ENCODE assay signal across 18 cellular contexts in genomic region chr7:21690717-21691116, GRCh38.
DNase-seq lines count a peak whose midpoint lies in the region; ATAC-seq and TF ChIP-seq lines count a peak whose summit lies in the region.
"Had no signal": no experiment of that assay in that cellular context is flagged by ENCODE, and none has a peak within 500 bp of the region (broad histone marks: within the 10 kb centered on the region; RNA-seq: fewer than 3 reads in every experiment).

No MANE protein-coding gene starts in this region.

- no peaks in the 10 kb centered on the region for H3K36me3 ChIP-seq in OCI-LY3 (replicated peaks; ENCODE audit: low read depth, low read length)
- no peaks in the 10 kb centered on the region for H3K36me3 ChIP-seq in brain microvascular endothelial cell (replicated peaks)
- H3K36me3 ChIP-seq: transverse colon had no signal

- H3K9ac ChIP-seq in OCI-LY3 (ENCODE audit: low read length) = no peak overlapping the region

- H2AFZ ChIP-seq in OCI-LY3 (ENCODE audit: low read depth, low read length) = no peak overlapping the region

- H3K4me3 ChIP-seq in OCI-LY3 (ENCODE audit: low read length) = no peak overlapping the region
- H3K4me3 ChIP-seq in brain microvascular endothelial cell (ENCODE audit: low read depth, low read length) = no peak overlapping the region
- H3K4me3 ChIP-seq: transverse colon had no signal

- H4K20me1 ChIP-seq in OCI-LY3 (ENCODE audit: insufficient read depth, low read length) = no peaks in the 10 kb centered on the region

- H3K4me2 ChIP-seq in OCI-LY3 (ENCODE audit: low read length) = no peak overlapping the region

- H3K27me3 ChIP-seq in OCI-LY3 (ENCODE audit: low read depth, low read length) = no peaks in the 10 kb centered on the region
- H3K27me3 ChIP-seq in brain microvascular endothelial cell (replicated peaks) = no peaks in the 10 kb centered on the region
- H3K27me3 ChIP-seq: transverse colon had no signal

- TF ChIP-seq CTCF in OCI-LY3 (IDR thresholded peaks at IDR 0.05; ENCODE audit: low read depth, low read length) (peak; percentile 20; the same call in 1 of the 2 replicates), brain microvascular endothelial cell (IDR thresholded peaks at IDR 0.05; ENCODE audit: low read depth, low read length, missing control alignments) (no peak)

- H3K79me2 ChIP-seq in OCI-LY3 (ENCODE audit: low read length) = no peaks in the 10 kb centered on the region

- no peak for ATAC-seq in GM19455 (IDR thresholded peaks at IDR 0.05; ENCODE audit: unreplicated experiment)
- ATAC-seq: effector memory CD8-positive, alpha-beta T cell had no signal

- peak; percentile 3 for DNase-seq in SIG-M5 treated with dmso at 0.1 percent for 504 hours (lab: John Stamatoyannopoulos, UW; ENCODE audit: unreplicated experiment)
- no peak for DNase-seq in SIG-M5 (lab: John Stamatoyannopoulos, UW)
- peak; percentile 3 for DNase-seq in dermis blood vessel endothelial cell
- peak; percentile 1 for DNase-seq in renal cortical epithelial cell (ENCODE audit: low read depth)
- no peak for DNase-seq in stimulated activated naive CD4-positive, alpha-beta T cell (lab: John Stamatoyannopoulos, UW)
- no peak for DNase-seq in brain microvascular endothelial cell
- DNase-seq: activated CD4-positive, CD25-positive, alpha-beta regulatory T cell; activated CD8-positive, alpha-beta memory T cell treated with anti-CD3 and anti-CD28 coated beads, Interleukin-2, amount 50 U/mL, for 48 hours; activated naive CD4-positive, alpha-beta T cell treated with anti-CD3 and anti-CD28 coated beads, Interleukin-2, amount 10 ng/mL, durations not matched to agents 7 days and 5 days; effector memory CD8-positive, alpha-beta T cell; foreskin melanocyte; IMR-90; NCI-H1092 treated with DMSO at 0.1 percent for 48 hours; NCI-H345; stimulated activated CD4-positive, alpha-beta T cell treated with anti-CD3 and anti-CD28 coated beads, Interleukin-4, amount 100 ng/mL, for 1 hour; transverse colon had no signal

- no peaks in the 10 kb centered on the region for H3K4me1 ChIP-seq in OCI-LY3 (ENCODE audit: low read length)
- H3K4me1 ChIP-seq: transverse colon had no signal

- no peaks in the 10 kb centered on the region for H3K9me3 ChIP-seq in OCI-LY3 (ENCODE audit: insufficient read depth, low read length)
- H3K9me3 ChIP-seq: transverse colon had no signal

- in situ Hi-C loops in brain microvascular endothelial cell (cut with HindIII; ENCODE audit: low pct_ligation_motif_present, low sequenced_read_pairs) = no loop called here

- H3K27ac ChIP-seq in OCI-LY3 (ENCODE audit: low read length) (no peak overlapping the region), brain microvascular endothelial cell (no peak overlapping the region)
- H3K27ac ChIP-seq: transverse colon had no signal

Comparison
In these comparisons a context has a peak if more than half of its experiments do, and no peak if none do; other contexts are left out.
1. DNase-seq: peak in SIG-M5 treated with dmso at 0.1 percent for 504 hours (single experiment), dermis blood vessel endothelial cell (single experiment) and renal cortical epithelial cell (single experiment); none in SIG-M5 (single experiment), stimulated activated naive CD4-positive, alpha-beta T cell (0 of 6) and brain microvascular endothelial cell (single experiment).